Comparison of ENCODE assay signal across 18 cellular contexts in genomic region chr3:145903472-145904013, GRCh38.
"Had no signal": no experiment of that assay in that cellular context is flagged by ENCODE, and none has a peak within 500 bp of the region (broad histone marks: within the 10 kb centered on the region; RNA-seq: fewer than 3 reads in every experiment).

No MANE protein-coding gene starts in this region.

- H3K4me3 Mint-ChIP-seq: activated B cell treated with CpG ODN at 0.5 μM for 24 hours; activated CD4-positive, alpha-beta T cell treated with anti-CD3 and anti-CD28 coated beads, Interleukin-2, amount 10 ng/mL, durations not matched to agents 7 days and 5 days; activated naive CD4-positive, alpha-beta T cell treated with anti-CD3 and anti-CD28 coated beads, Interleukin-2, amount 10 ng/mL, durations not matched to agents 7 days and 5 days; activated T-helper 17 cell treated with anti-CD3 and anti-CD28 coated beads, Interleukin-2, amount 50 U/mL, for 72 hours; naive thymus-derived CD8-positive, alpha-beta T cell had no signal

- H3K36me3 ChIP-seq: adrenal gland, heart left ventricle, right lobe of liver, spleen had no signal

- H3K36me3 Mint-ChIP-seq: activated naive CD4-positive, alpha-beta T cell treated with anti-CD3 and anti-CD28 coated beads, Interleukin-2, amount 10 ng/mL, durations not matched to agents 7 days and 5 days; naive thymus-derived CD8-positive, alpha-beta T cell had no signal

- DNase-seq: activated B cell treated with CpG ODN at 0.5 μM for 24 hours; activated CD4-positive, alpha-beta T cell treated with anti-CD3 and anti-CD28 coated beads, Interleukin-2, amount 10 ng/mL, durations not matched to agents 7 days and 5 days; activated CD8-positive, alpha-beta memory T cell treated with anti-CD3 and anti-CD28 coated beads for 24 hours; activated naive CD4-positive, alpha-beta T cell treated with anti-CD3 and anti-CD28 coated beads, Interleukin-2, amount 10 ng/mL, durations not matched to agents 7 days and 5 days; adrenal gland; caudate nucleus; effector CD8-positive, alpha-beta T cell; mammary epithelial cell; nucleus accumbens; spleen; stimulated activated CD4-positive, alpha-beta T cell treated with anti-CD3 and anti-CD28 coated beads, Interleukin-1b, Interleukin-23, amount 100 ng/mL, for 48 hours; stimulated activated naive CD4-positive, alpha-beta T cell treated with Interleukin-2 at 50 U/mL for 16 hours had no signal

- FAIRE-seq: frontal cortex had no signal

- H3K27me3 Mint-ChIP-seq: activated B cell treated with CpG ODN at 0.5 μM for 24 hours; activated CD4-positive, alpha-beta T cell treated with anti-CD3 and anti-CD28 coated beads, Interleukin-2, amount 10 ng/mL, durations not matched to agents 7 days and 5 days; activated naive CD4-positive, alpha-beta T cell treated with anti-CD3 and anti-CD28 coated beads, Interleukin-2, amount 10 ng/mL, durations not matched to agents 7 days and 5 days; activated T-helper 17 cell treated with anti-CD3 and anti-CD28 coated beads, Interleukin-2, amount 50 U/mL, for 72 hours; naive thymus-derived CD8-positive, alpha-beta T cell had no signal

- H3K9me3 ChIP-seq: adrenal gland, heart left ventricle, right lobe of liver, spleen had no signal

- H3K4me1 Mint-ChIP-seq: activated B cell treated with CpG ODN at 0.5 μM for 24 hours; activated CD4-positive, alpha-beta T cell treated with anti-CD3 and anti-CD28 coated beads, Interleukin-2, amount 10 ng/mL, durations not matched to agents 7 days and 5 days; activated naive CD4-positive, alpha-beta T cell treated with anti-CD3 and anti-CD28 coated beads, Interleukin-2, amount 10 ng/mL, durations not matched to agents 7 days and 5 days; activated T-helper 17 cell treated with anti-CD3 and anti-CD28 coated beads, Interleukin-2, amount 50 U/mL, for 72 hours; naive thymus-derived CD8-positive, alpha-beta T cell had no signal

- ATAC-seq: activated T-helper 17 cell treated with anti-CD3 and anti-CD28 coated beads, Interleukin-2, amount 50 U/mL, for 72 hours; naive thymus-derived CD8-positive, alpha-beta T cell had no signal

- H3K9me3 Mint-ChIP-seq: activated B cell treated with CpG ODN at 0.5 μM for 24 hours; activated CD4-positive, alpha-beta T cell treated with anti-CD3 and anti-CD28 coated beads, Interleukin-2, amount 10 ng/mL, durations not matched to agents 7 days and 5 days; activated naive CD4-positive, alpha-beta T cell treated with anti-CD3 and anti-CD28 coated beads, Interleukin-2, amount 10 ng/mL, durations not matched to agents 7 days and 5 days had no signal

- H3K4me3 ChIP-seq: adrenal gland, coronary artery, heart left ventricle, right lobe of liver, spleen had no signal

- H3K4me1 ChIP-seq: adrenal gland, heart left ventricle, right lobe of liver, spleen had no signal

- H3K27me3 ChIP-seq: adrenal gland, heart left ventricle, right lobe of liver, spleen had no signal

- H3K27ac ChIP-seq: adrenal gland, coronary artery, heart left ventricle, right lobe of liver, spleen had no signal

- H3K27ac Mint-ChIP-seq: activated B cell treated with CpG ODN at 0.5 μM for 24 hours; activated CD4-positive, alpha-beta T cell treated with anti-CD3 and anti-CD28 coated beads, Interleukin-2, amount 10 ng/mL, durations not matched to agents 7 days and 5 days; activated naive CD4-positive, alpha-beta T cell treated with anti-CD3 and anti-CD28 coated beads, Interleukin-2, amount 10 ng/mL, durations not matched to agents 7 days and 5 days; activated T-helper 17 cell treated with anti-CD3 and anti-CD28 coated beads, Interleukin-2, amount 50 U/mL, for 72 hours; naive thymus-derived CD8-positive, alpha-beta T cell had no signal
